ENCODE assay signal across 18 cellular contexts in genomic region chr11:117992136-117992535, GRCh38. TPM values are rescaled to one million over a fixed set of nuclear protein-coding genes. Genes with fewer than 3 reads are reported as not detected.
DNase-seq lines count a peak whose midpoint lies in the region; ATAC-seq and TF ChIP-seq lines count a peak whose summit lies in the region.
"Had no signal": no experiment of that assay in that cellular context is flagged by ENCODE, and none has a peak within 500 bp of the region (broad histone marks: within the 10 kb centered on the region; RNA-seq: fewer than 3 reads in every experiment).

No MANE protein-coding gene starts in this region.

- H3K27me3 ChIP-seq in DOHH2 (ENCODE audit: control insufficient read depth, low read length): no peaks in the 10 kb centered on the region
- H3K27me3 ChIP-seq in lower lobe of right lung (ENCODE audit: low read depth): peaks cover 18% of the 10 kb centered on the region
- no peaks in the 10 kb centered on the region for H3K27me3 ChIP-seq in sigmoid colon
- H3K27me3 ChIP-seq: colonic mucosa had no signal

- H3K4me2 ChIP-seq in DOHH2 (ENCODE audit: low read length): peak overlapping the region; percentile 91

- TF ChIP-seq POLR2A in sigmoid colon (IDR thresholded peaks at IDR 0.05): no peak

- peak overlapping the region; percentile 47 for H3K4me3 Mint-ChIP-seq in activated CD4-positive, alpha-beta T cell treated with anti-CD3 and anti-CD28 coated beads for 36 hours
- peak overlapping the region; percentile 91 to 95 (median 93) for H3K4me3 Mint-ChIP-seq in T-cell

- 86 to 90% methylated on average over 4 of the region's 4 CpGs for WGBS in sigmoid colon, 2 donors

- POLR2A ChIA-PET in activated CD4-positive, alpha-beta T cell treated with anti-CD3 and anti-CD28 coated beads for 36 hours (lab: Charles Lee): interaction anchor here (0.7 kb wide), 1 partner anchor 10 kb away, joined by 3 read pairs; no protein-coding TSS in a partner anchor
- POLR2A ChIA-PET in T-cell (lab: Charles Lee): interaction anchor here in 1 of 2 donors (0.6 kb wide), 1 partner anchor 56 kb away, joined by 3 read pairs; no protein-coding TSS in a partner anchor

- peak overlapping the region; percentile 86 for H3K4me3 ChIP-seq in DOHH2 (ENCODE audit: low read length)
- H3K4me3 ChIP-seq in lower lobe of right lung: peak overlapping the region; percentile 6
- H3K4me3 ChIP-seq in sigmoid colon: no peak overlapping the region
- H3K4me3 ChIP-seq: colonic mucosa had no signal

- no peak for DNase-seq in activated CD4-positive, alpha-beta T cell treated with anti-CD3 and anti-CD28 coated beads for 36 hours
- DNase-seq in activated CD4-positive, alpha-beta T cell treated with anti-CD3 and anti-CD28 coated beads for 1 hour: no peak
- DNase-seq in T-cell (no peak), lower lobe of right lung (no peak), NCI-H82 (lab: John Stamatoyannopoulos, UW) (no peak), foreskin melanocyte (no peak), sigmoid colon (no peak)
- DNase-seq: activated gamma-delta T cell treated with Interleukin-2 at 50 U/mL for 16 hours, colonic mucosa, foreskin keratinocyte, NCI-H146, NCI-H345, occipital lobe, right cardiac atrium, SIG-M5 had no signal

- H3K9me3 ChIP-seq in DOHH2 (ENCODE audit: control insufficient read depth, insufficient read depth, low read length) (no peaks in the 10 kb centered on the region), lower lobe of right lung (no peaks in the 10 kb centered on the region), sigmoid colon (no peaks in the 10 kb centered on the region)
- H3K9me3 ChIP-seq: colonic mucosa had no signal

- H3K36me3 ChIP-seq in DOHH2 (ENCODE audit: control insufficient read depth, low read length) (peaks cover 100% of the 10 kb centered on the region), lower lobe of right lung (peaks cover 61% of the 10 kb centered on the region), sigmoid colon (no peaks in the 10 kb centered on the region)
- H3K36me3 ChIP-seq: colonic mucosa had no signal

- peaks cover 60% of the 10 kb centered on the region for H3K79me2 ChIP-seq in DOHH2 (ENCODE audit: control insufficient read depth, low read length)

- H3K9me2 ChIP-seq in DOHH2 (replicated peaks; ENCODE audit: control insufficient read depth, low read length): no peaks in the 10 kb centered on the region

- no peaks in the 10 kb centered on the region for H3F3A ChIP-seq in DOHH2 (ENCODE audit: control insufficient read depth, insufficient read depth)

- ATAC-seq in activated CD4-positive, alpha-beta T cell treated with anti-CD3 and anti-CD28 coated beads for 36 hours: no peak
- no peak for ATAC-seq in T-cell (replicated peaks in 1 of 4)
- ATAC-seq in lower lobe of right lung: no peak
- ATAC-seq: foreskin keratinocyte, right cardiac atrium had no signal

- H4K20me1 ChIP-seq in DOHH2 (ENCODE audit: control insufficient read depth, insufficient read depth, low read depth, low read length): no peaks in the 10 kb centered on the region; the same call in 1 of the 2 replicates

- H3K36me3 Mint-ChIP-seq in activated CD4-positive, alpha-beta T cell treated with anti-CD3 and anti-CD28 coated beads for 36 hours (ENCODE audit: low read depth): peaks cover 95% of the 10 kb centered on the region
- H3K36me3 Mint-ChIP-seq in T-cell: peaks cover 97% of the 10 kb centered on the region

- H3K4me1 ChIP-seq in DOHH2 (ENCODE audit: control insufficient read depth, low read length) (peaks cover 75% of the 10 kb centered on the region), lower lobe of right lung (peaks cover 40% of the 10 kb centered on the region), sigmoid colon (no peaks in the 10 kb centered on the region)
- H3K4me1 ChIP-seq: colonic mucosa, foreskin keratinocyte had no signal

- TF ChIP-seq CTCF in DOHH2 (IDR thresholded peaks at IDR 0.05; ENCODE audit: low read depth, low read length, poor library complexity, severe bottlenecking) (no peak), lower lobe of right lung (IDR thresholded peaks at IDR 0.05) (no peak), sigmoid colon (IDR thresholded peaks at IDR 0.05) (no peak)

- H3K27me3 Mint-ChIP-seq in activated CD4-positive, alpha-beta T cell treated with anti-CD3 and anti-CD28 coated beads for 36 hours: no peaks in the 10 kb centered on the region
- no peaks in the 10 kb centered on the region for H3K27me3 Mint-ChIP-seq in T-cell

- TF ChIP-seq EP300 in sigmoid colon (IDR thresholded peaks at IDR 0.05): no peak

- intact Hi-C loops in activated CD4-positive, alpha-beta T cell treated with anti-CD3 and anti-CD28 coated beads for 36 hours (cut with DNase I, micrococcal nuclease): no loop called here
- intact Hi-C loops in lower lobe of right lung (cut with DNase I): no loop called here
- intact Hi-C loops in sigmoid colon (cut with DNase I): no loop called here

- H3K9me3 Mint-ChIP-seq in activated CD4-positive, alpha-beta T cell treated with anti-CD3 and anti-CD28 coated beads for 36 hours (ENCODE audit: low read depth): no peaks in the 10 kb centered on the region
- H3K9me3 Mint-ChIP-seq in T-cell: no peaks in the 10 kb centered on the region

- CTCF ChIA-PET in activated CD4-positive, alpha-beta T cell treated with anti-CD3 and anti-CD28 coated beads for 36 hours (lab: Charles Lee): interaction anchor here (0.6 kb wide), 1 partner anchor 216 kb away, joined by 3 read pairs; no protein-coding TSS in a partner anchor
- CTCF ChIA-PET in T-cell (lab: Charles Lee): interaction anchor here in 1 of 2 donors (0.6 kb wide), 1 partner anchor 375 kb away, joined by 5 read pairs; no protein-coding TSS in a partner anchor

- no peak overlapping the region for H3K27ac Mint-ChIP-seq in activated CD4-positive, alpha-beta T cell treated with anti-CD3 and anti-CD28 coated beads for 36 hours
- peak overlapping the region; percentile 93 to 94 for H3K27ac Mint-ChIP-seq in T-cell

- H3K27ac ChIP-seq in DOHH2 (ENCODE audit: low read depth, low read length) (peak overlapping the region; percentile 82), lower lobe of right lung (no peak overlapping the region), sigmoid colon (no peak overlapping the region)
- H3K27ac ChIP-seq: colonic mucosa, foreskin keratinocyte had no signal

- peaks cover 88% of the 10 kb centered on the region for H3K4me1 Mint-ChIP-seq in activated CD4-positive, alpha-beta T cell treated with anti-CD3 and anti-CD28 coated beads for 36 hours
- H3K4me1 Mint-ChIP-seq in T-cell: peaks cover 90 to 92% (median 91%) of the 10 kb centered on the region in 3 donors

RNA-seq across cellular contexts. Expression of gene IL10RA, which starts 5.9 kb away (rescaled TPM):
- total RNA-seq in activated CD4-positive, alpha-beta T cell treated with anti-CD3 and anti-CD28 coated beads for 36 hours: 10 to 100 TPM; 57.1 to 79.4 TPM
- total RNA-seq in T-cell: 100 to 1,000 TPM; 195 to 450 (median 375) TPM
- total RNA-seq in lower lobe of right lung: 37.7 TPM
- total RNA-seq in sigmoid colon: 10 to 100 TPM; 13.0 to 29.6 (median 15.3) TPM
- 10 to 100 TPM in 1 of 3 donors, 1 to 10 TPM in 2; 4.2 to 27.1 (median 6.7) TPM for polyA plus RNA-seq in sigmoid colon
- total RNA-seq: A673, HT1080 had no signal
- polyA plus RNA-seq: foreskin keratinocyte had no signal

Comparison
In these comparisons a context has a peak if more than half of its experiments do, and no peak if none do; other contexts are left out.
1. H3K4me3 ChIP-seq: peak in DOHH2 (single experiment) and lower lobe of right lung (single experiment); none in sigmoid colon (0 of 4).